Comparison of ENCODE assay signal across 1 cellular context in the genomic region with DNA sequence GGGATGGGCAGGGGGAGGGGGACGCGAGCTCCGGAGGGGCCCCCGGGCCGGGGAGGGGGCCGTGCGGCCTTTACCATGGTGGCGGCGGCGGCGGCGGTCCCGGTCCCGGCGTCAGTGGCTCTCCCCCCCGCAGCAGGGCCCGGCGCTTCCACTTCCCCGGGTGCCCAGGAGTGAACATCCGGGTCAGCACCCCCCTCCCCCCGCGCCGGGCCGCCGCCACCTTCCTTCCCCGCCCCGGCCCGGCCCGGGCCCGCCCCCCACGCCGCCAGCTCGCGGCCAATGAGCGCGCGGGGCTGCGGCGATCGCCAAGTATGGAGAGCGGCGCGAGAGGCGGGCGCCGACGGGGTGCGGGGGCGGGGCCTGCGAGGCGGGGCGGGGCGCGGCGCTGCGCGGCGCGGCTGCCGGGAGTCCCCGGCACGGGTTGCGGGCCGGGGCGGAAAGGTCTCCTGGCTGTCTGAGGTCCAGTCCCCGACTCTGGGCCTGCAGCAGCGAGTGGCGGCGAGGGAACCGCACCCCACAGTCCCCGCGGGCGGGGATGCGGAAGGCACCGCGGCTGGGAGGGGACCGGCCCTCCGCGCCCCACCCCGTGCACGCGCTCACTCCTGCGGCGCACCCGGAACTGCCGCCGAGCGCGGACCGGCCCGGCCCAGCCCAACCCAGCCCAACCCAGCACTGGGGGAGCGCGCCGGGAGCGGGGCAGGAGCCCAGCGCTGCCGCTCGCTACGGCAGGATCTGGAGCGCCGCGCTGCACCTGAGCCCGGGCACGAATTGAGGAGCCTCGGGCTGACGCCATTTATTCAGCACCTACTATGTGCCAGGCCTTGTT.
A peak's percentile ranks its signal among the peaks of the same experiment; 100 is the strongest.
TF ChIP-seq lines count a peak whose summit lies in the region.

A gene (minus strand): TSS at position 178 of the 826 bp plus-strand sequence. CDS start 101 bp downstream, at position 77.

TF ChIP-seq in HepG2, 621 proteins besides CTCF, POLR2A, EP300 and RAD21 (continued from another document and continues in another):
- TF ChIP-seq ATF7-NPFF (CRISPR knock-in tag; IDR thresholded peaks at IDR 0.05; ENCODE audit: low read depth) (peak; percentile 80; the same call in 1 of the 2 replicates), FIP1L1 (IDR thresholded peaks at IDR 0.05; ENCODE audit: borderline replicate concordance, insufficient read depth, low read depth, low read length) (no peak), ZEB1 (IDR thresholded peaks at IDR 0.05; ENCODE audit: insufficient replicate concordance, low read depth) (no peak), PHF21A (CRISPR knock-in tag; IDR thresholded peaks at IDR 0.05) (no peak), ZNF614 (CRISPR knock-in tag; IDR thresholded peaks at IDR 0.05; ENCODE audit: borderline replicate concordance) (no peak), KLF12 (CRISPR knock-in tag; IDR thresholded peaks at IDR 0.05; ENCODE audit: borderline replicate concordance) (peak; percentile 83; the same call in 1 of the 2 replicates), ZNF264 (CRISPR knock-in tag; IDR thresholded peaks at IDR 0.05) (no peak), PITX1 (CRISPR knock-in tag; IDR thresholded peaks at IDR 0.05) (no peak), ZNF367 (CRISPR knock-in tag; IDR thresholded peaks at IDR 0.05; ENCODE audit: borderline replicate concordance) (no peak), SRY (CRISPR knock-in tag; IDR thresholded peaks at IDR 0.05) (no peak; the same call in 1 of the 2 replicates), ZNF232 (CRISPR knock-in tag; IDR thresholded peaks at IDR 0.05; ENCODE audit: borderline replicate concordance) (0 out of 2 replicates have a peak, but pooled peaks have one; percentile 60), MIXL1 (CRISPR knock-in tag; IDR thresholded peaks at IDR 0.05) (no peak; the same call in 1 of the 2 replicates), RFXAP (CRISPR knock-in tag; IDR thresholded peaks at IDR 0.05; ENCODE audit: borderline replicate concordance) (0 out of 2 replicates have a peak, but pooled peaks have one; percentile 71), SRSF4 (IDR thresholded peaks at IDR 0.05; ENCODE audit: low read depth, low read length, poor library complexity, severe bottlenecking) (no peak), PHF5A (CRISPR knock-in tag; IDR thresholded peaks at IDR 0.05; ENCODE audit: low read depth, unreplicated experiment) (no peak), ZSCAN9 (CRISPR knock-in tag; IDR thresholded peaks at IDR 0.05; ENCODE audit: borderline replicate concordance) (no peak; the same call in 1 of the 2 replicates), ZNF530 (CRISPR knock-in tag; IDR thresholded peaks at IDR 0.05; ENCODE audit: low read depth) (no peak), SAP130 (CRISPR knock-in tag; IDR thresholded peaks at IDR 0.05; ENCODE audit: low read depth) (peak; percentile 90), RBFOX2 (IDR thresholded peaks at IDR 0.05; ENCODE audit: low read depth, low read length) (peak; percentile 83), ZFP1 (CRISPR knock-in tag; IDR thresholded peaks at IDR 0.05) (no peak), NR1H2 (CRISPR knock-in tag; IDR thresholded peaks at IDR 0.05; ENCODE audit: borderline replicate concordance, low read depth) (no peak), ZNF549 (CRISPR knock-in tag; IDR thresholded peaks at IDR 0.05) (no peak), NFE2L1 (CRISPR knock-in tag; IDR thresholded peaks at IDR 0.05; ENCODE audit: borderline replicate concordance) (no peak), NFYB (CRISPR knock-in tag; IDR thresholded peaks at IDR 0.05) (no peak; the same call in 1 of the 2 replicates), MTA3 (CRISPR knock-in tag; IDR thresholded peaks at IDR 0.05) (no peak)
- TF ChIP-seq, protein P1, sequence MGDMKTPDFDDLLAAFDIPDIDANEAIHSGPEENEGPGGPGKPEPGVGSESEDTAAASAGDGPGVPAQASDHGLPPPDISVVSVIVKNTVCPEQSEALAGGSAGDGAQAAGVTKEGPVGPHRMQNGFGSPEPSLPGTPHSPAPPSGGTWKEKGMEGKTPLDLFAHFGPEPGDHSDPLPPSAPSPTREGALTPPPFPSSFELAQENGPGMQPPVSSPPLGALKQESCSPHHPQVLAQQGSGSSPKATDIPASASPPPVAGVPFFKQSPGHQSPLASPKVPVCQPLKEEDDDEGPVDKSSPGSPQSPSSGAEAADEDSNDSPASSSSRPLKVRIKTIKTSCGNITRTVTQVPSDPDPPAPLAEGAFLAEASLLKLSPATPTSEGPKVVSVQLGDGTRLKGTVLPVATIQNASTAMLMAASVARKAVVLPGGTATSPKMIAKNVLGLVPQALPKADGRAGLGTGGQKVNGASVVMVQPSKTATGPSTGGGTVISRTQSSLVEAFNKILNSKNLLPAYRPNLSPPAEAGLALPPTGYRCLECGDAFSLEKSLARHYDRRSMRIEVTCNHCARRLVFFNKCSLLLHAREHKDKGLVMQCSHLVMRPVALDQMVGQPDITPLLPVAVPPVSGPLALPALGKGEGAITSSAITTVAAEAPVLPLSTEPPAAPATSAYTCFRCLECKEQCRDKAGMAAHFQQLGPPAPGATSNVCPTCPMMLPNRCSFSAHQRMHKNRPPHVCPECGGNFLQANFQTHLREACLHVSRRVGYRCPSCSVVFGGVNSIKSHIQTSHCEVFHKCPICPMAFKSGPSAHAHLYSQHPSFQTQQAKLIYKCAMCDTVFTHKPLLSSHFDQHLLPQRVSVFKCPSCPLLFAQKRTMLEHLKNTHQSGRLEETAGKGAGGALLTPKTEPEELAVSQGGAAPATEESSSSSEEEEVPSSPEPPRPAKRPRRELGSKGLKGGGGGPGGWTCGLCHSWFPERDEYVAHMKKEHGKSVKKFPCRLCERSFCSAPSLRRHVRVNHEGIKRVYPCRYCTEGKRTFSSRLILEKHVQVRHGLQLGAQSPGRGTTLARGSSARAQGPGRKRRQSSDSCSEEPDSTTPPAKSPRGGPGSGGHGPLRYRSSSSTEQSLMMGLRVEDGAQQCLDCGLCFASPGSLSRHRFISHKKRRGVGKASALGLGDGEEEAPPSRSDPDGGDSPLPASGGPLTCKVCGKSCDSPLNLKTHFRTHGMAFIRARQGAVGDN (CRISPR knock-in tag; IDR thresholded peaks at IDR 0.05) = peak; percentile 70
- TF ChIP-seq, protein P2, sequence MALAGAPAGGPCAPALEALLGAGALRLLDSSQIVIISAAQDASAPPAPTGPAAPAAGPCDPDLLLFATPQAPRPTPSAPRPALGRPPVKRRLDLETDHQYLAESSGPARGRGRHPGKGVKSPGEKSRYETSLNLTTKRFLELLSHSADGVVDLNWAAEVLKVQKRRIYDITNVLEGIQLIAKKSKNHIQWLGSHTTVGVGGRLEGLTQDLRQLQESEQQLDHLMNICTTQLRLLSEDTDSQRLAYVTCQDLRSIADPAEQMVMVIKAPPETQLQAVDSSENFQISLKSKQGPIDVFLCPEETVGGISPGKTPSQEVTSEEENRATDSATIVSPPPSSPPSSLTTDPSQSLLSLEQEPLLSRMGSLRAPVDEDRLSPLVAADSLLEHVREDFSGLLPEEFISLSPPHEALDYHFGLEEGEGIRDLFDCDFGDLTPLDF (CRISPR knock-in tag; IDR thresholded peaks at IDR 0.05) = 0 out of 2 replicates have a peak, but pooled peaks have one; percentile 53
- TF ChIP-seq, protein P3, sequence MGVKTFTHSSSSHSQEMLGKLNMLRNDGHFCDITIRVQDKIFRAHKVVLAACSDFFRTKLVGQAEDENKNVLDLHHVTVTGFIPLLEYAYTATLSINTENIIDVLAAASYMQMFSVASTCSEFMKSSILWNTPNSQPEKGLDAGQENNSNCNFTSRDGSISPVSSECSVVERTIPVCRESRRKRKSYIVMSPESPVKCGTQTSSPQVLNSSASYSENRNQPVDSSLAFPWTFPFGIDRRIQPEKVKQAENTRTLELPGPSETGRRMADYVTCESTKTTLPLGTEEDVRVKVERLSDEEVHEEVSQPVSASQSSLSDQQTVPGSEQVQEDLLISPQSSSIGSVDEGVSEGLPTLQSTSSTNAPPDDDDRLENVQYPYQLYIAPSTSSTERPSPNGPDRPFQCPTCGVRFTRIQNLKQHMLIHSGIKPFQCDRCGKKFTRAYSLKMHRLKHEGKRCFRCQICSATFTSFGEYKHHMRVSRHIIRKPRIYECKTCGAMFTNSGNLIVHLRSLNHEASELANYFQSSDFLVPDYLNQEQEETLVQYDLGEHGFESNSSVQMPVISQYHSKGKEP (CRISPR knock-in tag; IDR thresholded peaks at IDR 0.05) = no peak
- TF ChIP-seq, protein P4, sequence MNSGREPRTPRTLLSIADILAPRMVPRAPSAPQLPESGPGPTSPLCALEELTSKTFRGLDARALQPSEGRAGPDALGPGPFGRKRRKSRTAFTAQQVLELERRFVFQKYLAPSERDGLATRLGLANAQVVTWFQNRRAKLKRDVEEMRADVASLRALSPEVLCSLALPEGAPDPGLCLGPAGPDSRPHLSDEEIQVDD (CRISPR knock-in tag; IDR thresholded peaks at IDR 0.05; ENCODE audit: borderline replicate concordance) = no peak
- TF ChIP-seq, protein P5, sequence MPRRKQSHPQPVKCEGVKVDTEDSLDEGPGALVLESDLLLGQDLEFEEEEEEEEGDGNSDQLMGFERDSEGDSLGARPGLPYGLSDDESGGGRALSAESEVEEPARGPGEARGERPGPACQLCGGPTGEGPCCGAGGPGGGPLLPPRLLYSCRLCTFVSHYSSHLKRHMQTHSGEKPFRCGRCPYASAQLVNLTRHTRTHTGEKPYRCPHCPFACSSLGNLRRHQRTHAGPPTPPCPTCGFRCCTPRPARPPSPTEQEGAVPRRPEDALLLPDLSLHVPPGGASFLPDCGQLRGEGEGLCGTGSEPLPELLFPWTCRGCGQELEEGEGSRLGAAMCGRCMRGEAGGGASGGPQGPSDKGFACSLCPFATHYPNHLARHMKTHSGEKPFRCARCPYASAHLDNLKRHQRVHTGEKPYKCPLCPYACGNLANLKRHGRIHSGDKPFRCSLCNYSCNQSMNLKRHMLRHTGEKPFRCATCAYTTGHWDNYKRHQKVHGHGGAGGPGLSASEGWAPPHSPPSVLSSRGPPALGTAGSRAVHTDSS (CRISPR knock-in tag; conservative IDR thresholded peaks at IDR 0.05) = no peak
- TF ChIP-seq, protein P6, sequence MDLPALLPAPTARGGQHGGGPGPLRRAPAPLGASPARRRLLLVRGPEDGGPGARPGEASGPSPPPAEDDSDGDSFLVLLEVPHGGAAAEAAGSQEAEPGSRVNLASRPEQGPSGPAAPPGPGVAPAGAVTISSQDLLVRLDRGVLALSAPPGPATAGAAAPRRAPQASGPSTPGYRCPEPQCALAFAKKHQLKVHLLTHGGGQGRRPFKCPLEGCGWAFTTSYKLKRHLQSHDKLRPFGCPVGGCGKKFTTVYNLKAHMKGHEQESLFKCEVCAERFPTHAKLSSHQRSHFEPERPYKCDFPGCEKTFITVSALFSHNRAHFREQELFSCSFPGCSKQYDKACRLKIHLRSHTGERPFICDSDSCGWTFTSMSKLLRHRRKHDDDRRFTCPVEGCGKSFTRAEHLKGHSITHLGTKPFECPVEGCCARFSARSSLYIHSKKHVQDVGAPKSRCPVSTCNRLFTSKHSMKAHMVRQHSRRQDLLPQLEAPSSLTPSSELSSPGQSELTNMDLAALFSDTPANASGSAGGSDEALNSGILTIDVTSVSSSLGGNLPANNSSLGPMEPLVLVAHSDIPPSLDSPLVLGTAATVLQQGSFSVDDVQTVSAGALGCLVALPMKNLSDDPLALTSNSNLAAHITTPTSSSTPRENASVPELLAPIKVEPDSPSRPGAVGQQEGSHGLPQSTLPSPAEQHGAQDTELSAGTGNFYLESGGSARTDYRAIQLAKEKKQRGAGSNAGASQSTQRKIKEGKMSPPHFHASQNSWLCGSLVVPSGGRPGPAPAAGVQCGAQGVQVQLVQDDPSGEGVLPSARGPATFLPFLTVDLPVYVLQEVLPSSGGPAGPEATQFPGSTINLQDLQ (CRISPR knock-in tag; IDR thresholded peaks at IDR 0.05) = no peak
- TF ChIP-seq, protein P7, sequence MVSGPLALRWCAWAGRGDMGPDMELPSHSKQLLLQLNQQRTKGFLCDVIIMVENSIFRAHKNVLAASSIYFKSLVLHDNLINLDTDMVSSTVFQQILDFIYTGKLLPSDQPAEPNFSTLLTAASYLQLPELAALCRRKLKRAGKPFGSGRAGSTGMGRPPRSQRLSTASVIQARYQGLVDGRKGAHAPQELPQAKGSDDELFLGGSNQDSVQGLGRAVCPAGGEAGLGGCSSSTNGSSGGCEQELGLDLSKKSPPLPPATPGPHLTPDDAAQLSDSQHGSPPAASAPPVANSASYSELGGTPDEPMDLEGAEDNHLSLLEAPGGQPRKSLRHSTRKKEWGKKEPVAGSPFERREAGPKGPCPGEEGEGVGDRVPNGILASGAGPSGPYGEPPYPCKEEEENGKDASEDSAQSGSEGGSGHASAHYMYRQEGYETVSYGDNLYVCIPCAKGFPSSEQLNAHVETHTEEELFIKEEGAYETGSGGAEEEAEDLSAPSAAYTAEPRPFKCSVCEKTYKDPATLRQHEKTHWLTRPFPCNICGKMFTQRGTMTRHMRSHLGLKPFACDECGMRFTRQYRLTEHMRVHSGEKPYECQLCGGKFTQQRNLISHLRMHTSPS (CRISPR knock-in tag; IDR thresholded peaks at IDR 0.05; ENCODE audit: low read depth) = 0 out of 2 replicates have a peak, but pooled peaks have one; percentile 24
- TF ChIP-seq, protein P8, sequence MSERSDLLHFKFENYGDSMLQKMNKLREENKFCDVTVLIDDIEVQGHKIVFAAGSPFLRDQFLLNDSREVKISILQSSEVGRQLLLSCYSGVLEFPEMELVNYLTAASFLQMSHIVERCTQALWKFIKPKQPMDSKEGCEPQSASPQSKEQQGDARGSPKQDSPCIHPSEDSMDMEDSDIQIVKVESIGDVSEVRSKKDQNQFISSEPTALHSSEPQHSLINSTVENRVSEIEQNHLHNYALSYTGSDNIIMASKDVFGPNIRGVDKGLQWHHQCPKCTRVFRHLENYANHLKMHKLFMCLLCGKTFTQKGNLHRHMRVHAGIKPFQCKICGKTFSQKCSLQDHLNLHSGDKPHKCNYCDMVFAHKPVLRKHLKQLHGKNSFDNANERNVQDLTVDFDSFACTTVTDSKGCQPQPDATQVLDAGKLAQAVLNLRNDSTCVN (CRISPR knock-in tag; IDR thresholded peaks at IDR 0.05; ENCODE audit: borderline replicate concordance) = no peak
- TF ChIP-seq, protein P9, sequence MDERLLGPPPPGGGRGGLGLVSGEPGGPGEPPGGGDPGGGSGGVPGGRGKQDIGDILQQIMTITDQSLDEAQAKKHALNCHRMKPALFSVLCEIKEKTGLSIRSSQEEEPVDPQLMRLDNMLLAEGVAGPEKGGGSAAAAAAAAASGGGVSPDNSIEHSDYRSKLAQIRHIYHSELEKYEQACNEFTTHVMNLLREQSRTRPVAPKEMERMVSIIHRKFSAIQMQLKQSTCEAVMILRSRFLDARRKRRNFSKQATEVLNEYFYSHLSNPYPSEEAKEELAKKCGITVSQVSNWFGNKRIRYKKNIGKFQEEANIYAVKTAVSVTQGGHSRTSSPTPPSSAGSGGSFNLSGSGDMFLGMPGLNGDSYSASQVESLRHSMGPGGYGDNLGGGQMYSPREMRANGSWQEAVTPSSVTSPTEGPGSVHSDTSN (CRISPR knock-in tag; IDR thresholded peaks at IDR 0.05) = no peak
- TF ChIP-seq, protein P10, sequence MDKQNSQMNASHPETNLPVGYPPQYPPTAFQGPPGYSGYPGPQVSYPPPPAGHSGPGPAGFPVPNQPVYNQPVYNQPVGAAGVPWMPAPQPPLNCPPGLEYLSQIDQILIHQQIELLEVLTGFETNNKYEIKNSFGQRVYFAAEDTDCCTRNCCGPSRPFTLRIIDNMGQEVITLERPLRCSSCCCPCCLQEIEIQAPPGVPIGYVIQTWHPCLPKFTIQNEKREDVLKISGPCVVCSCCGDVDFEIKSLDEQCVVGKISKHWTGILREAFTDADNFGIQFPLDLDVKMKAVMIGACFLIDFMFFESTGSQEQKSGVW (CRISPR knock-in tag; IDR thresholded peaks at IDR 0.05; ENCODE audit: borderline replicate concordance) = no peak
